ENCODE assay signal across 1 cellular context in the genomic region with DNA sequence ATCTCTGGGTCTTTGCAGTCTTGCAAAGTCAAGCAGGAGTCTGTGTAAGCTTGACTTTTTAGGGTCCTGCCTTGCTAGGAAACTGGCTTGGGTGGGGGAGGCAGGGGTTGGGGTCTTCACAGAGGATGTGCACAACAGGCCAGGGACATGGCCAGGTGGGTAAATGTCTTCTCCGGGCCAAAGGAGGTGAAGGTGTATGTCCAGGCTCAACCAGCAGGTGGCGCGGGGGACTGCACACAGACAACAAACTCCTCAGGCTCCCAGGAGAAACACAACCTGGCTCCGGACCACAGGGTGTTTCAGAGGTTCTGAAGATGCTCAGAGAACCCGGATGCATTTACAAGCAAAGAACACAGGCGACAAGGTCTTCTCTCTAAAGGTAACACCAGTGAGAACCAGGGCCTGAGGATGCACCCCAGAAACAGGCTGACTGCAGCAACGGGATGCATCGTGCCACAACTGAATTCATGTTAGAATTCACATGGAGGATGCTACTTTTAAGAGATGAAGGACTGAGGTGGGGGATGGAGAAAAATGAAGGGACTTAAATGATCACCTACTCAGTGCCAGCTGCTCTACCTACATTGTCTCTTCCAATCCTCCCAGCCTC.
A peak's percentile ranks its signal among the peaks of the same experiment; 100 is the strongest.
TF ChIP-seq lines count a peak whose summit lies in the region.

No MANE protein-coding gene starts in this region.

TF ChIP-seq in HEK293, 187 proteins besides CTCF, POLR2A, EP300 and RAD21 (continued from another document):
- TF ChIP-seq ZNF510 (tag by site-specific recombination; IDR thresholded peaks at IDR 0.05; ENCODE audit: insufficient replicate concordance) (no peak), SP3 (tag by site-specific recombination; IDR thresholded peaks at IDR 0.05) (no peak), ZNF302 (tag by site-specific recombination; IDR thresholded peaks at IDR 0.05; ENCODE audit: low read depth) (no peak), ZNF335 (tag by site-specific recombination; conservative IDR thresholded peaks at IDR 0.05) (no peak), ZNF664 (tag by site-specific recombination; IDR thresholded peaks at IDR 0.05) (peak; percentile 46; the same call in 1 of the 2 replicates)
